In genomic region chr9:35342221-35342620, GRCh38 we compare ENCODE assay signal across 15 cellular contexts.
DNase-seq lines count a peak whose midpoint lies in the region; TF ChIP-seq lines count a peak whose summit lies in the region.
"Had no signal": no experiment of that assay in that cellular context is flagged by ENCODE, and none has a peak within 500 bp of the region (broad histone marks: within the 10 kb centered on the region; RNA-seq: fewer than 3 reads in every experiment).

No MANE protein-coding gene starts in this region.

- H4K8ac ChIP-seq in mesenchymal stem cell (ENCODE audit: low read length) (no peak overlapping the region), neuronal stem cell (ENCODE audit: low read depth, low read length) (no peak overlapping the region)

- H3K9ac ChIP-seq in MM.1S (ENCODE audit: low read length): no peak overlapping the region; the same call in 1 of the 2 replicates
- H3K9ac ChIP-seq in mesenchymal stem cell (ENCODE audit: low read length): peak overlapping the region; percentile 84
- no peak overlapping the region for H3K9ac ChIP-seq in neuronal stem cell (ENCODE audit: low read depth, low read length, poor library complexity)
- H3K9ac ChIP-seq: SK-N-SH had no signal

- H2BK5ac ChIP-seq in mesenchymal stem cell (ENCODE audit: low read depth, low read length, poor library complexity, severe bottlenecking) (no peak overlapping the region), neuronal stem cell (ENCODE audit: low read length) (no peak overlapping the region)

- peak overlapping the region; percentile 32; the same call in 1 of the 2 replicates for H3K4me3 ChIP-seq in MM.1S (ENCODE audit: low read length)
- peak overlapping the region; percentile 35 for H3K4me3 ChIP-seq in choroid plexus epithelial cell (ENCODE audit: low read depth, low read length)
- peak overlapping the region in 1 of 2 experiments; percentile 75 for H3K4me3 ChIP-seq in mesenchymal stem cell (ENCODE audit: insufficient read depth in 1 of 2, low read depth in 1 of 2, low read length in 2 of 2)
- H3K4me3 ChIP-seq in neuronal stem cell (ENCODE audit: low read length in 2 of 2): no peak overlapping the region
- H3K4me3 ChIP-seq in PC-9: no peak overlapping the region

- peak overlapping the region; percentile 75 for H3K4me2 ChIP-seq in MM.1S (ENCODE audit: low read depth, low read length)
- H3K4me2 ChIP-seq in mesenchymal stem cell (ENCODE audit: low read length, poor library complexity, severe bottlenecking): no peak overlapping the region
- H3K4me2 ChIP-seq in neuronal stem cell (ENCODE audit: insufficient read depth, low read length, poor library complexity, severe bottlenecking): no peak overlapping the region
- no peak overlapping the region for H3K4me2 ChIP-seq in PC-9

- WGBS in mesenchymal stem cell: 90% methylated on average over 3 of the region's 3 CpGs
- no CpG with 5 or more reads among the region's 3 CpGs for whole genome bisulfite sequencing in neuronal stem cell (ENCODE audit: extremely low coverage in 2 of 2, insufficient read length in 2 of 2, insufficient replicate concordance in 1 of 2), 2 donors

- CTCF ChIA-PET in PC-9 (lab: Charles Lee): no interaction called here

- H2AK5ac ChIP-seq in mesenchymal stem cell (ENCODE audit: low read length, severe bottlenecking) (no peak overlapping the region), neuronal stem cell (ENCODE audit: low read depth, low read length) (no peak overlapping the region)

- intact Hi-C loops in PC-9 (cut with micrococcal nuclease; ENCODE audit: unreplicated experiment): no loop called here

- peak overlapping the region in 1 of 2 experiments; percentile 20 for H3K4ac ChIP-seq in mesenchymal stem cell (ENCODE audit: low read depth in 1 of 2, low read length in 2 of 2)
- H3K4ac ChIP-seq in neuronal stem cell (ENCODE audit: low read length): no peak overlapping the region

- TF ChIP-seq CTCF in MM.1S (IDR thresholded peaks at IDR 0.05; ENCODE audit: low read length) (no peak), choroid plexus epithelial cell (conservative IDR thresholded peaks at IDR 0.05; ENCODE audit: low read depth, low read length) (no peak), PC-9 (conservative IDR thresholded peaks at IDR 0.05) (no peak)

- H3K27me3 ChIP-seq in MM.1S (replicated peaks; ENCODE audit: insufficient read depth, low read length) (no peaks in the 10 kb centered on the region), mesenchymal stem cell (ENCODE audit: control insufficient read depth in 1 of 2, insufficient read depth in 1 of 2, low read length in 2 of 2) (no peaks in the 10 kb centered on the region), neuronal stem cell (ENCODE audit: control insufficient read depth in 3 of 3, insufficient read depth in 3 of 3, low read depth in 1 of 3, low read length in 3 of 3) (no peaks in the 10 kb centered on the region), PC-9 (ENCODE audit: insufficient read depth, low read depth) (no peaks in the 10 kb centered on the region)
- H3K27me3 ChIP-seq: esophagus muscularis mucosa had no signal

- peaks cover 14% of the 10 kb centered on the region; the same call in 1 of the 2 replicates for H3F3A ChIP-seq in MM.1S (ENCODE audit: insufficient read depth, low read length)
- H3F3A ChIP-seq in PC-9 (ENCODE audit: insufficient read depth, low read depth): no peaks in the 10 kb centered on the region

- H3K27ac ChIP-seq in MM.1S (ENCODE audit: low read length): no peak overlapping the region; the same call in 1 of the 2 replicates
- no peak overlapping the region for H3K27ac ChIP-seq in mesenchymal stem cell (ENCODE audit: low read length, poor library complexity, severe bottlenecking)
- H3K27ac ChIP-seq in neuronal stem cell (replicated peaks; ENCODE audit: low read length): no peak overlapping the region
- H3K27ac ChIP-seq in PC-9: no peak overlapping the region
- H3K27ac ChIP-seq: WERI-Rb-1 had no signal

- BruUV-seq in PC-9 (replicated peaks; lab: Mats Ljungman, UMichigan): no TSS peak

- no peak overlapping the region for H4K91ac ChIP-seq in mesenchymal stem cell (ENCODE audit: low read length)
- H4K91ac ChIP-seq in neuronal stem cell (ENCODE audit: low read depth, low read length, poor library complexity): no peak overlapping the region

- peak; percentile 38 for DNase-seq in AG08395 (ENCODE audit: low spot score)
- no peak for DNase-seq in MM.1S
- no peak for DNase-seq in choroid plexus epithelial cell (ENCODE audit: low read depth)
- DNase-seq in mesenchymal stem cell: no peak
- DNase-seq in T1000 (lab: John Stamatoyannopoulos, UW): no peak
- DNase-seq in neuronal stem cell (ENCODE audit: low spot score): no peak
- no peak for DNase-seq in PC-9
- no peak for DNase-seq in CD1c-positive myeloid dendritic cell (ENCODE audit: extremely low spot score)
- DNase-seq: AML-193; nephron progenitor cell; SK-N-SH; stimulated activated CD4-positive, alpha-beta T cell treated with anti-CD3 and anti-CD28 coated beads, Interleukin-4, amount 100 ng/mL, for 24 hours; trophoblast cell; WERI-Rb-1 had no signal

- H3K4me1 ChIP-seq in MM.1S (ENCODE audit: low read length): peaks cover 20% of the 10 kb centered on the region
- H3K4me1 ChIP-seq in mesenchymal stem cell (ENCODE audit: control insufficient read depth, insufficient read depth, low read depth, low read length): peaks cover 4% of the 10 kb centered on the region
- peaks cover 0 to 5% of the 10 kb centered on the region in 2 donors for H3K4me1 ChIP-seq in neuronal stem cell (ENCODE audit: control insufficient read depth in 2 of 2, insufficient read depth in 1 of 2, low read depth in 1 of 2, low read length in 2 of 2)
- no peaks in the 10 kb centered on the region for H3K4me1 ChIP-seq in PC-9 (replicated peaks; ENCODE audit: insufficient read depth)

- H2AFZ ChIP-seq in MM.1S (ENCODE audit: low read length) (no peak overlapping the region), mesenchymal stem cell (ENCODE audit: low read depth, low read length) (no peak overlapping the region), neuronal stem cell (ENCODE audit: low read length) (no peak overlapping the region), PC-9 (no peak overlapping the region)

- POLR2A ChIA-PET in PC-9 (lab: Charles Lee; ENCODE audit: unreplicated experiment): no interaction called here

- no peaks in the 10 kb centered on the region for H3K9me3 ChIP-seq in MM.1S (replicated peaks; ENCODE audit: insufficient read depth, low read length)
- no peaks in the 10 kb centered on the region for H3K9me3 ChIP-seq in mesenchymal stem cell (ENCODE audit: control insufficient read depth, low read length)
- no peaks in the 10 kb centered on the region for H3K9me3 ChIP-seq in neuronal stem cell (replicated peaks in 1 of 2; ENCODE audit: control insufficient read depth in 2 of 2, insufficient read depth in 1 of 2, low read depth in 1 of 2, low read length in 2 of 2)
- H3K9me3 ChIP-seq in PC-9 (ENCODE audit: insufficient read depth, low read depth): no peaks in the 10 kb centered on the region
- H3K9me3 ChIP-seq: esophagus muscularis mucosa, SK-N-SH had no signal

- H3K79me2 ChIP-seq in MM.1S (ENCODE audit: low read length) (no peaks in the 10 kb centered on the region), PC-9 (ENCODE audit: low read depth) (no peaks in the 10 kb centered on the region)

- no peak overlapping the region for H3K14ac ChIP-seq in mesenchymal stem cell (ENCODE audit: low read length in 2 of 2)
- H3K14ac ChIP-seq in neuronal stem cell (ENCODE audit: low read length): no peak overlapping the region

- no peak overlapping the region for H3K18ac ChIP-seq in mesenchymal stem cell (ENCODE audit: low read depth in 1 of 2, low read length in 2 of 2)
- no peak overlapping the region for H3K18ac ChIP-seq in neuronal stem cell (ENCODE audit: low read length)

- no peak overlapping the region for H2BK12ac ChIP-seq in mesenchymal stem cell (ENCODE audit: low read length in 2 of 2)
- H2BK12ac ChIP-seq in neuronal stem cell (ENCODE audit: low read length): no peak overlapping the region

- H2BK120ac ChIP-seq in mesenchymal stem cell (ENCODE audit: low read depth, low read length) (no peak overlapping the region), neuronal stem cell (ENCODE audit: low read depth, low read length) (no peak overlapping the region)

- no peaks in the 10 kb centered on the region for H3K79me1 ChIP-seq in mesenchymal stem cell (replicated peaks; ENCODE audit: low read length, poor library complexity, severe bottlenecking)
- H3K79me1 ChIP-seq in neuronal stem cell (ENCODE audit: low read depth, low read length): no peaks in the 10 kb centered on the region

- no peaks in the 10 kb centered on the region for H4K20me1 ChIP-seq in MM.1S (ENCODE audit: insufficient read depth, low read length)
- no peaks in the 10 kb centered on the region for H4K20me1 ChIP-seq in PC-9 (ENCODE audit: insufficient read depth)

- H2BK15ac ChIP-seq in mesenchymal stem cell (ENCODE audit: low read depth, poor library complexity, severe bottlenecking) (no peak overlapping the region), neuronal stem cell (ENCODE audit: low read length) (no peak overlapping the region)

- H3K36me3 ChIP-seq in MM.1S (replicated peaks; ENCODE audit: insufficient read depth, low read length) (no peaks in the 10 kb centered on the region), mesenchymal stem cell (ENCODE audit: control insufficient read depth in 1 of 2, insufficient read depth in 2 of 2, low read depth in 1 of 2, low read length in 2 of 2) (peaks cover under 1 to 3% of the 10 kb centered on the region in 2 experiments), neuronal stem cell (replicated peaks in 1 of 2; ENCODE audit: control insufficient read depth in 2 of 2, insufficient read depth in 2 of 2, low read length in 2 of 2) (no peaks in the 10 kb centered on the region), PC-9 (ENCODE audit: low read depth) (no peaks in the 10 kb centered on the region)
- H3K36me3 ChIP-seq: WERI-Rb-1 had no signal

- H3K9me2 ChIP-seq in MM.1S (replicated peaks; ENCODE audit: insufficient read depth, low read length) (no peaks in the 10 kb centered on the region), PC-9 (ENCODE audit: insufficient read depth) (no peaks in the 10 kb centered on the region)
- H3K9me2 ChIP-seq: SK-N-SH had no signal

- no peak overlapping the region for H3K23ac ChIP-seq in mesenchymal stem cell (ENCODE audit: low read length in 2 of 2)
- H3K23ac ChIP-seq in neuronal stem cell (ENCODE audit: low read depth, low read length, poor library complexity): no peak overlapping the region

Comparison
In these comparisons a context has a peak if more than half of its experiments do, and no peak if none do; other contexts are left out.
1. H3K4me3 ChIP-seq: peak in MM.1S (single experiment) and choroid plexus epithelial cell (single experiment); none in neuronal stem cell (0 of 2) and PC-9 (single experiment).